In the genomic region with DNA sequence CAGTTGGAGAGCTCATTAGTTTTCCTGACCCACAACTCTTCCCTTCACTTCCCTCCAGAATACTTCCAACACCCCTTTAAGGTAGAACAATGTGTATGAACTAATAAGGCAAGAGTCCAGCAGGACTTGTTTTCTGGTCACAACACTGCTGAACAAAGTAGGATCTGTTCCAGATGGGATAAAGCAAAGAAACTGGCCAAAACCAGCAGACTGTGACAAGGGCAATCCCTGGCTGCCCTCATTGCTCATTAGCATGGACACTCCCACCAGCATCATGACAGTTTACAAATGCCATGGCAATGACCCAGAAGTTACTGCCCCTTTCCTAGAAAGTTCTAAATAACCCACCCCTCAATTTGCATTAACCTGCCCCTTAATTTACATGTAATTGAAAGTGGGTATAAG, we compare ENCODE assay signal across 21 cellular contexts.
DNase-seq lines count a peak whose midpoint lies in the region; ATAC-seq and TF ChIP-seq lines count a peak whose summit lies in the region.
"Had no signal": no experiment of that assay in that cellular context is flagged by ENCODE, and none has a peak within 500 bp of the region (broad histone marks: within the 10 kb centered on the region; RNA-seq: fewer than 3 reads in every experiment).

No MANE protein-coding gene starts in this region.

- intact Hi-C loops in right cardiac atrium (cut with DNase I), result no loop called here

- no peak overlapping the region for H2BK12ac ChIP-seq in neuronal stem cell (ENCODE audit: low read length)

- no peaks in the 10 kb centered on the region for H3K9me3 Mint-ChIP-seq in GM23338
- H3K9me3 Mint-ChIP-seq in activated naive CD8-positive, alpha-beta T cell treated with anti-CD3 and anti-CD28 coated beads for 36 hours, result no peaks in the 10 kb centered on the region
- H3K9me3 Mint-ChIP-seq in stimulated activated naive B cell treated with anti-CD40 and anti-IgM and Interleukin-4, amounts not matched to agents 10 μg/mL and 1 μg/mL and 100 μg/mL, for 72 hours, result no peaks in the 10 kb centered on the region
- H3K9me3 Mint-ChIP-seq: activated CD4-positive, alpha-beta T cell treated with anti-CD3 and anti-CD28 coated beads, Interleukin-2, amount 10 ng/mL, durations not matched to agents 7 days and 5 days; CD4-positive, alpha-beta memory T cell had no signal

- no peaks in the 10 kb centered on the region for H3K36me3 Mint-ChIP-seq in GM23338 (ENCODE audit: low read depth)
- no peaks in the 10 kb centered on the region for H3K36me3 Mint-ChIP-seq in activated naive CD8-positive, alpha-beta T cell treated with anti-CD3 and anti-CD28 coated beads for 36 hours
- H3K36me3 Mint-ChIP-seq in stimulated activated naive B cell treated with anti-CD40 and anti-IgM and Interleukin-4, amounts not matched to agents 10 μg/mL and 1 μg/mL and 100 μg/mL, for 72 hours, result peaks cover 8 to 15% of the 10 kb centered on the region in 2 donors

- no peak overlapping the region for H2BK5ac ChIP-seq in neuronal stem cell (ENCODE audit: low read length)

- no peak overlapping the region for H3K4me3 Mint-ChIP-seq in GM23338
- no peak overlapping the region for H3K4me3 Mint-ChIP-seq in activated naive CD8-positive, alpha-beta T cell treated with anti-CD3 and anti-CD28 coated beads for 36 hours
- H3K4me3 Mint-ChIP-seq in stimulated activated naive B cell treated with anti-CD40 and anti-IgM and Interleukin-4, amounts not matched to agents 10 μg/mL and 1 μg/mL and 100 μg/mL, for 72 hours, result no peak overlapping the region
- H3K4me3 Mint-ChIP-seq: activated CD4-positive, alpha-beta T cell treated with anti-CD3 and anti-CD28 coated beads, Interleukin-2, amount 10 ng/mL, durations not matched to agents 7 days and 5 days; CD4-positive, alpha-beta memory T cell had no signal

- H3K27ac Mint-ChIP-seq in GM23338, result no peak overlapping the region
- no peak overlapping the region for H3K27ac Mint-ChIP-seq in activated naive CD8-positive, alpha-beta T cell treated with anti-CD3 and anti-CD28 coated beads for 36 hours
- H3K27ac Mint-ChIP-seq in stimulated activated naive B cell treated with anti-CD40 and anti-IgM and Interleukin-4, amounts not matched to agents 10 μg/mL and 1 μg/mL and 100 μg/mL, for 72 hours, result no peak overlapping the region
- H3K27ac Mint-ChIP-seq: activated CD4-positive, alpha-beta T cell treated with anti-CD3 and anti-CD28 coated beads, Interleukin-2, amount 10 ng/mL, durations not matched to agents 7 days and 5 days; CD4-positive, alpha-beta memory T cell had no signal

- no peak overlapping the region for H2BK120ac ChIP-seq in neuronal stem cell (ENCODE audit: low read depth, low read length)

- H2AK5ac ChIP-seq in neuronal stem cell (ENCODE audit: low read depth, low read length), result no peak overlapping the region

- no peak overlapping the region for H4K91ac ChIP-seq in neuronal stem cell (ENCODE audit: low read depth, low read length, poor library complexity)

- no peaks in the 10 kb centered on the region for H3K79me1 ChIP-seq in neuronal stem cell (ENCODE audit: low read depth, low read length)

- no peaks in the 10 kb centered on the region for H4K20me1 ChIP-seq in GM23338 (replicated peaks; ENCODE audit: insufficient read depth)

- H3K27ac ChIP-seq in GM23338 (ENCODE audit: low read depth) (no peak overlapping the region), right cardiac atrium (ENCODE audit: low read length) (no peak overlapping the region), neuronal stem cell (replicated peaks; ENCODE audit: low read length) (no peak overlapping the region)
- H3K27ac ChIP-seq: lower lobe of right lung, sigmoid colon, thoracic aorta had no signal

- no peak overlapping the region for H3K9ac ChIP-seq in adipocyte (ENCODE audit: low read length)
- H3K9ac ChIP-seq in neuronal stem cell (ENCODE audit: low read depth, low read length, poor library complexity), result no peak overlapping the region

- H3K4me2 ChIP-seq in GM23338, result no peak overlapping the region
- no peak overlapping the region for H3K4me2 ChIP-seq in neuronal stem cell (ENCODE audit: insufficient read depth, low read length, poor library complexity, severe bottlenecking)

- H3K4me3 ChIP-seq in GM23338 (no peak overlapping the region), adipocyte (ENCODE audit: low read length) (no peak overlapping the region), right cardiac atrium (ENCODE audit: low read length) (no peak overlapping the region), neuronal stem cell (ENCODE audit: low read length in 2 of 2) (no peak overlapping the region)
- H3K4me3 ChIP-seq: lower lobe of right lung, sigmoid colon, thoracic aorta had no signal

- no peak for TF ChIP-seq CTCF in GM23338 (conservative IDR thresholded peaks at IDR 0.05; ENCODE audit: low read depth in 2 of 2)

- H3K18ac ChIP-seq in neuronal stem cell (ENCODE audit: low read length), result no peak overlapping the region

- no peaks in the 10 kb centered on the region for H3K27me3 ChIP-seq in GM23338 (ENCODE audit: insufficient read depth)
- no peaks in the 10 kb centered on the region for H3K27me3 ChIP-seq in adipocyte (replicated peaks; ENCODE audit: control insufficient read depth, insufficient read depth, low read length)
- H3K27me3 ChIP-seq in right cardiac atrium (ENCODE audit: control insufficient read depth, insufficient read depth), result no peaks in the 10 kb centered on the region
- no peaks in the 10 kb centered on the region for H3K27me3 ChIP-seq in neuronal stem cell (ENCODE audit: control insufficient read depth in 3 of 3, insufficient read depth in 3 of 3, low read depth in 1 of 3, low read length in 3 of 3)
- H3K27me3 ChIP-seq: sigmoid colon had no signal

- peaks cover 4% of the 10 kb centered on the region for H3K27me3 Mint-ChIP-seq in GM23338 (ENCODE audit: insufficient read depth, low read depth, poor library complexity)
- H3K27me3 Mint-ChIP-seq in activated naive CD8-positive, alpha-beta T cell treated with anti-CD3 and anti-CD28 coated beads for 36 hours, result no peaks in the 10 kb centered on the region
- H3K27me3 Mint-ChIP-seq in stimulated activated naive B cell treated with anti-CD40 and anti-IgM and Interleukin-4, amounts not matched to agents 10 μg/mL and 1 μg/mL and 100 μg/mL, for 72 hours, result no peaks in the 10 kb centered on the region
- H3K27me3 Mint-ChIP-seq: activated CD4-positive, alpha-beta T cell treated with anti-CD3 and anti-CD28 coated beads, Interleukin-2, amount 10 ng/mL, durations not matched to agents 7 days and 5 days; CD4-positive, alpha-beta memory T cell had no signal

- H3K4me1 ChIP-seq in GM23338 (ENCODE audit: insufficient read depth) (0 out of 2 replicates have a peak, but pooled peaks cover 12% of the 10 kb centered on the region), adipocyte (ENCODE audit: control insufficient read depth, insufficient read depth, low read length) (peaks cover 26% of the 10 kb centered on the region), right cardiac atrium (ENCODE audit: control insufficient read depth, insufficient read depth, low read length) (peaks cover 7% of the 10 kb centered on the region), neuronal stem cell (ENCODE audit: control insufficient read depth in 2 of 2, insufficient read depth in 1 of 2, low read depth in 1 of 2, low read length in 2 of 2) (peaks cover 4 to 14% of the 10 kb centered on the region in 2 donors)
- H3K4me1 ChIP-seq: lower lobe of right lung, sigmoid colon had no signal

- H3K4me1 Mint-ChIP-seq in GM23338, result peaks cover 10% of the 10 kb centered on the region
- H3K4me1 Mint-ChIP-seq in activated naive CD8-positive, alpha-beta T cell treated with anti-CD3 and anti-CD28 coated beads for 36 hours, result peaks cover 11% of the 10 kb centered on the region
- peaks cover 19 to 42% of the 10 kb centered on the region in 2 donors for H3K4me1 Mint-ChIP-seq in stimulated activated naive B cell treated with anti-CD40 and anti-IgM and Interleukin-4, amounts not matched to agents 10 μg/mL and 1 μg/mL and 100 μg/mL, for 72 hours

- no peaks in the 10 kb centered on the region for H3K79me2 ChIP-seq in GM23338 (replicated peaks; ENCODE audit: insufficient read depth)

- no peak overlapping the region for H3K14ac ChIP-seq in neuronal stem cell (ENCODE audit: low read length)

- no peak overlapping the region for H2AFZ ChIP-seq in GM23338
- peak overlapping the region; percentile 57 for H2AFZ ChIP-seq in neuronal stem cell (ENCODE audit: low read length)

- H3K9me2 ChIP-seq in GM23338 (ENCODE audit: insufficient read depth), result no peaks in the 10 kb centered on the region

- DNase-seq in GM23338 (ENCODE audit: low spot score) (peak; percentile 38), adipocyte (ENCODE audit: low read depth) (peak; percentile 26), right cardiac atrium (no peak), neuronal stem cell (ENCODE audit: low spot score) (no peak), NCI-H1930 (lab: John Stamatoyannopoulos, UW) (no peak), mesenteric fat pad (ENCODE audit: low spot score) (no peak)
- no peak for DNase-seq in activated naive CD8-positive, alpha-beta T cell treated with anti-CD3 and anti-CD28 coated beads for 36 hours
- no peak for DNase-seq in stimulated activated naive B cell treated with anti-CD40 and anti-IgM and Interleukin-4, amounts not matched to agents 10 μg/mL and 1 μg/mL and 100 μg/mL, for 72 hours
- DNase-seq: activated CD4-positive, alpha-beta T cell treated with anti-CD3 and anti-CD28 coated beads, Interleukin-2, amount 10 ng/mL, durations not matched to agents 7 days and 5 days; activated CD8-positive, alpha-beta memory T cell treated with anti-CD3 and anti-CD28 coated beads, Interleukin-2, amount 50 U/mL, for 4 hours; activated effector memory CD4-positive, alpha-beta T cell treated with anti-CD3 and anti-CD28 coated beads, Interleukin-2, amount 50 U/mL, for 16 hours; CD4-positive, alpha-beta memory T cell; DMS79 treated with DMSO at 0.1 percent for 48 hours; effector CD4-positive, alpha-beta T cell; lower lobe of right lung; NCI-H2227 treated with DMSO at 0.1 percent for 48 hours; NCI-H82; sigmoid colon; T-helper 1 cell had no signal

- no peak overlapping the region for H4K8ac ChIP-seq in neuronal stem cell (ENCODE audit: low read depth, low read length)

- H3F3A ChIP-seq in GM23338 (replicated peaks; ENCODE audit: low read depth), result no peaks in the 10 kb centered on the region

- H3K23ac ChIP-seq in neuronal stem cell (ENCODE audit: low read depth, low read length, poor library complexity), result no peak overlapping the region

- H2BK15ac ChIP-seq in neuronal stem cell (ENCODE audit: low read length), result no peak overlapping the region

- peak; percentile 34; the same call in 1 of the 3 replicates for ATAC-seq in GM23338
- ATAC-seq in right cardiac atrium, result peak; percentile 47 to 67
- ATAC-seq in stimulated activated naive B cell treated with anti-CD40 and anti-IgM and Interleukin-4, amounts not matched to agents 10 μg/mL and 1 μg/mL and 100 μg/mL, for 72 hours (replicated peaks), result no peak
- ATAC-seq: esophagus mucosa, lower lobe of right lung had no signal

- H3K9me3 ChIP-seq in adipocyte (ENCODE audit: control insufficient read depth, low read length) (no peaks in the 10 kb centered on the region), right cardiac atrium (ENCODE audit: control insufficient read depth, low read length) (no peaks in the 10 kb centered on the region), neuronal stem cell (replicated peaks in 1 of 2; ENCODE audit: control insufficient read depth in 2 of 2, insufficient read depth in 1 of 2, low read depth in 1 of 2, low read length in 2 of 2) (peaks cover 0 to 5% of the 10 kb centered on the region in 2 donors)
- H3K9me3 ChIP-seq: lower lobe of right lung, sigmoid colon, thoracic aorta had no signal

- H3K36me3 ChIP-seq in GM23338 (ENCODE audit: insufficient read depth), result no peaks in the 10 kb centered on the region
- peaks cover 2% of the 10 kb centered on the region for H3K36me3 ChIP-seq in adipocyte (ENCODE audit: control insufficient read depth, insufficient read depth, low read length, severe bottlenecking)
- no peaks in the 10 kb centered on the region for H3K36me3 ChIP-seq in neuronal stem cell (replicated peaks in 1 of 2; ENCODE audit: control insufficient read depth in 2 of 2, insufficient read depth in 2 of 2, low read length in 2 of 2)
- H3K36me3 ChIP-seq: lower lobe of right lung, sigmoid colon had no signal

- no peak overlapping the region for H3K4ac ChIP-seq in neuronal stem cell (ENCODE audit: low read length)

Comparison
In these comparisons a context has a peak if more than half of its experiments do, and no peak if none do; other contexts are left out.
1. ATAC-seq: peak in GM23338 (single experiment) and right cardiac atrium (2 of 2); none in stimulated activated naive B cell treated with anti-CD40 and anti-IgM and Interleukin-4, amounts not matched to agents 10 μg/mL and 1 μg/mL and 100 μg/mL, for 72 hours (0 of 2).
2. DNase-seq: peak in GM23338 (single experiment) and adipocyte (single experiment); none in right cardiac atrium (0 of 3), neuronal stem cell (single experiment), activated naive CD8-positive, alpha-beta T cell treated with anti-CD3 and anti-CD28 coated beads for 36 hours (single experiment), stimulated activated naive B cell treated with anti-CD40 and anti-IgM and Interleukin-4, amounts not matched to agents 10 μg/mL and 1 μg/mL and 100 μg/mL, for 72 hours (single experiment), NCI-H1930 (0 of 2) and mesenteric fat pad (single experiment).